Comparison of ENCODE assay signal across 18 cellular contexts in genomic region chr3:123446210-123446609, GRCh38. TPM values are rescaled to one million over a fixed set of nuclear protein-coding genes. Genes with fewer than 3 reads are reported as not detected.
DNase-seq lines count a peak whose midpoint lies in the region; ATAC-seq and TF ChIP-seq lines count a peak whose summit lies in the region.
"Had no signal": no experiment of that assay in that cellular context is flagged by ENCODE, and none has a peak within 500 bp of the region (broad histone marks: within the 10 kb centered on the region; RNA-seq: fewer than 3 reads in every experiment).

No MANE protein-coding gene starts in this region.

- H3K9me3 ChIP-seq in colonic mucosa (no peaks in the 10 kb centered on the region), testis (no peaks in the 10 kb centered on the region)
- H3K9me3 ChIP-seq: mucosa of descending colon, tibial nerve had no signal

- intact Hi-C loops in colonic mucosa (cut with DNase I) (no loop called here), testis (cut with DNase I; ENCODE audit: low total_unique reads) (loop anchor here (10.0 kb wide), 1 partner anchor 111 kb away; no protein-coding TSS in a partner anchor)

- peaks cover 45% of the 10 kb centered on the region for H3K27me3 Mint-ChIP-seq in activated naive CD4-positive, alpha-beta T cell treated with anti-CD3 and anti-CD28 coated beads, Interleukin-2, amount 50 U/mL, for 24 hours
- H3K27me3 Mint-ChIP-seq in naive thymus-derived CD8-positive, alpha-beta T cell = peaks cover 44 to 77% (median 64%) of the 10 kb centered on the region in 5 donors

- H3K9ac ChIP-seq in colonic mucosa (ENCODE audit: low read depth in 2 of 2, low read length in 2 of 2) = no peak overlapping the region

- peak overlapping the region; percentile 27 for H3K4me3 ChIP-seq in colonic mucosa
- peak overlapping the region; percentile 65 to 78 for H3K4me3 ChIP-seq in testis
- H3K4me3 ChIP-seq: mucosa of descending colon had no signal

- no peak for TF ChIP-seq CTCF in colonic mucosa (IDR thresholded peaks at IDR 0.05)
- TF ChIP-seq CTCF in testis (IDR thresholded peaks at IDR 0.05) = no peak

- no peak overlapping the region for H3K27ac ChIP-seq in colonic mucosa
- H3K27ac ChIP-seq in testis = peak overlapping the region; percentile 85 to 94
- H3K27ac ChIP-seq: C4-2B, tibial nerve had no signal

- H3K4me1 Mint-ChIP-seq in activated naive CD4-positive, alpha-beta T cell treated with anti-CD3 and anti-CD28 coated beads, Interleukin-2, amount 50 U/mL, for 24 hours = peaks cover 7% of the 10 kb centered on the region
- peaks cover 0 to 7% (median 6%) of the 10 kb centered on the region in 4 donors for H3K4me1 Mint-ChIP-seq in naive thymus-derived CD8-positive, alpha-beta T cell

- H3K27me3 ChIP-seq in colonic mucosa (peaks cover 26% of the 10 kb centered on the region), testis (no peaks in the 10 kb centered on the region)

- peak overlapping the region; percentile 40 for H3K4me3 Mint-ChIP-seq in activated naive CD4-positive, alpha-beta T cell treated with anti-CD3 and anti-CD28 coated beads, Interleukin-2, amount 50 U/mL, for 24 hours
- H3K4me3 Mint-ChIP-seq in naive thymus-derived CD8-positive, alpha-beta T cell = peak overlapping the region in 8 of 10 donors; percentile 54 to 84 (median 74)

- H3K27ac Mint-ChIP-seq in activated naive CD4-positive, alpha-beta T cell treated with anti-CD3 and anti-CD28 coated beads, Interleukin-2, amount 50 U/mL, for 24 hours = no peak overlapping the region
- H3K27ac Mint-ChIP-seq in activated naive CD4-positive, alpha-beta T cell treated with anti-CD3 and anti-CD28 coated beads, Interleukin-2, amount 50 U/mL, for 72 hours = no peak overlapping the region
- H3K27ac Mint-ChIP-seq in naive thymus-derived CD8-positive, alpha-beta T cell = no peak overlapping the region

- POLR2A ChIA-PET in naive thymus-derived CD8-positive, alpha-beta T cell (lab: Charles Lee) = no interaction called here

- no peaks in the 10 kb centered on the region for H3K36me3 Mint-ChIP-seq in activated naive CD4-positive, alpha-beta T cell treated with anti-CD3 and anti-CD28 coated beads, Interleukin-2, amount 50 U/mL, for 24 hours
- H3K36me3 Mint-ChIP-seq in activated naive CD4-positive, alpha-beta T cell treated with anti-CD3 and anti-CD28 coated beads, Interleukin-2, amount 50 U/mL, for 72 hours = peaks cover 0 to 8% of the 10 kb centered on the region in 2 donors
- no peaks in the 10 kb centered on the region for H3K36me3 Mint-ChIP-seq in naive thymus-derived CD8-positive, alpha-beta T cell

- no peaks in the 10 kb centered on the region for H3K9me3 Mint-ChIP-seq in activated naive CD4-positive, alpha-beta T cell treated with anti-CD3 and anti-CD28 coated beads, Interleukin-2, amount 50 U/mL, for 24 hours
- H3K9me3 Mint-ChIP-seq in activated naive CD4-positive, alpha-beta T cell treated with anti-CD3 and anti-CD28 coated beads, Interleukin-2, amount 50 U/mL, for 72 hours = no peaks in the 10 kb centered on the region
- H3K9me3 Mint-ChIP-seq in naive thymus-derived CD8-positive, alpha-beta T cell = peaks cover 0 to 3% (median 0%) of the 10 kb centered on the region in 9 donors

- 51 to 73% methylated on average over 2 of the region's 2 CpGs for WGBS in testis, 2 donors

- no peak for TF ChIP-seq POLR2A in testis (IDR thresholded peaks at IDR 0.05)

- H3K4me1 ChIP-seq in colonic mucosa (peaks cover 6% of the 10 kb centered on the region), testis (peaks cover 9% of the 10 kb centered on the region)

- H3K36me3 ChIP-seq in colonic mucosa (no peaks in the 10 kb centered on the region), testis (ENCODE audit: low read depth, missing control alignments) (no peaks in the 10 kb centered on the region)
- H3K36me3 ChIP-seq: tibial nerve had no signal

- no peak for DNase-seq in activated naive CD4-positive, alpha-beta T cell treated with anti-CD3 and anti-CD28 coated beads, Interleukin-2, amount 50 U/mL, for 72 hours (ENCODE audit: low spot score in 2 of 2)
- DNase-seq in colonic mucosa (no peak), testis (no peak), HuH-7.5 (ENCODE audit: low spot score) (no peak), kidney glomerular epithelial cell (lab: John Stamatoyannopoulos, UW) (no peak), NCI-H2227 (lab: John Stamatoyannopoulos, UW; ENCODE audit: unreplicated experiment) (no peak)
- no peak for DNase-seq in naive thymus-derived CD8-positive, alpha-beta T cell
- DNase-seq: activated naive CD4-positive, alpha-beta T cell treated with anti-CD3 and anti-CD28 coated beads, Interleukin-2, amount 50 U/mL, for 16 hours; activated T-cell treated with anti-CD3 and anti-CD28 coated beads, Interleukin-2, amount 50 U/mL, for 1 hour; glutamatergic neuron; mucosa of descending colon; NCI-H1105 treated with DMSO at 0.1 percent for 48 hours; NCI-H345; SHP77 had no signal

- no peak for ATAC-seq in activated naive CD4-positive, alpha-beta T cell treated with anti-CD3 and anti-CD28 coated beads, Interleukin-2, amount 50 U/mL, for 72 hours
- ATAC-seq in naive thymus-derived CD8-positive, alpha-beta T cell = no peak
- ATAC-seq: mucosa of descending colon had no signal

RNA-seq across cellular contexts. Expression of gene ADCY5, which starts 2.7 kb away (rescaled TPM):
- total RNA-seq in activated naive CD4-positive, alpha-beta T cell treated with anti-CD3 and anti-CD28 coated beads, Interleukin-2, amount 50 U/mL, for 72 hours = not detected
- total RNA-seq in colonic mucosa = 1 to 10 TPM; 5.6 to 7.8 TPM
- total RNA-seq in naive thymus-derived CD8-positive, alpha-beta T cell = not detected
- polyA plus RNA-seq in naive thymus-derived CD8-positive, alpha-beta T cell = under 1 TPM in 2 of 3 donors, not detected in 1; 0.03 to 0.07 TPM
- 10 to 100 TPM; 33.6 to 41.6 TPM for total RNA-seq in testis
- 16.5 TPM for polyA plus RNA-seq in testis (ENCODE audit: insufficient read depth, low read depth, low replicate concordance)
- polyA plus RNA-seq: keratinocyte had no signal

Comparison
In these comparisons a context has a peak if more than half of its experiments do, and no peak if none do; other contexts are left out.
1. RNA of gene ADCY5, which starts 2.7 kb away (total RNA-seq): 33.6 to 41.6 TPM in testis and 5.6 to 7.8 TPM in colonic mucosa; not detected in naive thymus-derived CD8-positive, alpha-beta T cell and not detected in activated naive CD4-positive, alpha-beta T cell treated with anti-CD3 and anti-CD28 coated beads, Interleukin-2, amount 50 U/mL, for 72 hours; every median in the first group is over 4 times any median in the second.